9 cellular contexts compared by ENCODE assay signal in genomic region chr1:145993618-145994390, GRCh38. TPM values are rescaled to one million over a fixed set of nuclear protein-coding genes. Genes with fewer than 3 reads are reported as not detected.
A peak's percentile ranks its signal among the peaks of the same experiment; 100 is the strongest.
DNase-seq lines count a peak whose midpoint lies in the region; ATAC-seq, FAIRE-seq and TF ChIP-seq lines count a peak whose summit lies in the region.
"Had no signal": no experiment of that assay in that cellular context is flagged by ENCODE, and none has a peak within 500 bp of the region (broad histone marks: within the 10 kb centered on the region; RNA-seq: fewer than 3 reads in every experiment).

No MANE protein-coding gene starts in this region.

- no peak for TF ChIP-seq CTCF in OCI-LY7 (conservative IDR thresholded peaks at IDR 0.05; ENCODE audit: low read length)

- no peaks in the 10 kb centered on the region for H4K20me1 ChIP-seq in OCI-LY7 (ENCODE audit: insufficient read depth, low read length)

- no peaks in the 10 kb centered on the region for H3K9me2 ChIP-seq in OCI-LY7 (ENCODE audit: insufficient read depth, low read length)

- CTCF ChIA-PET in OCI-LY7 (lab: Charles Lee; ENCODE audit: unreplicated experiment) = no interaction called here

- H3K9me3 Mint-ChIP-seq in CD4-positive, CD25-positive, alpha-beta regulatory T cell = peaks cover 0 to 10% (median 1%) of the 10 kb centered on the region in 7 donors

- H3K27ac Mint-ChIP-seq in CD4-positive, CD25-positive, alpha-beta regulatory T cell = peak overlapping the region; percentile 96 to 100 (median 97)

- peaks cover 32% of the 10 kb centered on the region; the same call in 1 of the 2 replicates for H3K79me2 ChIP-seq in OCI-LY7 (ENCODE audit: insufficient read depth, low read depth, low read length)

- H3K27me3 Mint-ChIP-seq in CD4-positive, CD25-positive, alpha-beta regulatory T cell = no peaks in the 10 kb centered on the region

- peaks cover 9 to 62% (median 46%) of the 10 kb centered on the region in 4 donors for H3K4me1 Mint-ChIP-seq in CD4-positive, CD25-positive, alpha-beta regulatory T cell

- DNase-seq in CD4-positive, CD25-positive, alpha-beta regulatory T cell = no peak
- DNase-seq in OCI-LY7 (ENCODE audit: low spot score) = no peak
- no peak for DNase-seq in effector memory CD4-positive, alpha-beta T cell
- DNase-seq in NCI-H226 = no peak
- no peak for DNase-seq in mucosa of gallbladder (ENCODE audit: low spot score)
- DNase-seq in SKM-1 (lab: John Stamatoyannopoulos, UW; ENCODE audit: unreplicated experiment) = no peak
- DNase-seq in HTR-8/SVneo (ENCODE audit: insufficient read length, low spot score) = no peak
- DNase-seq: NCI-H446 treated with DMSO at 0.1 percent for 48 hours had no signal

- H3K4me3 ChIP-seq in CD4-positive, CD25-positive, alpha-beta regulatory T cell (ENCODE audit: low read depth, low read length) = peak overlapping the region; percentile 97
- H3K4me3 ChIP-seq in OCI-LY7 (ENCODE audit: low read depth, low read length, poor library complexity, severe bottlenecking) = peak overlapping the region; percentile 81
- H3K4me3 ChIP-seq in effector memory CD4-positive, alpha-beta T cell (ENCODE audit: insufficient read depth, low read depth, low read length, poor library complexity, severe bottlenecking) = peak overlapping the region; percentile 95
- H3K4me3 ChIP-seq in neuron (ENCODE audit: low read length) = peak overlapping the region; percentile 99

- no peak for FAIRE-seq in HTR-8/SVneo (lab: Jason Lieb, UNC)

- POLR2A ChIA-PET in OCI-LY7 (lab: Charles Lee) = interaction anchor here (0.8 to 8.3 kb wide), 4 partner anchors 9 to 29 kb away, joined by 3 to 67 read pairs (median 6); partner anchors contain the start of genes ANKRD34A and POLR3GL

- H3K36me3 Mint-ChIP-seq in CD4-positive, CD25-positive, alpha-beta regulatory T cell = peaks cover 49% of the 10 kb centered on the region

- H3K4me1 ChIP-seq in CD4-positive, CD25-positive, alpha-beta regulatory T cell (ENCODE audit: control insufficient read depth, insufficient read depth, low read length, poor library complexity, severe bottlenecking) = peaks cover 57% of the 10 kb centered on the region
- H3K4me1 ChIP-seq in OCI-LY7 (ENCODE audit: insufficient read depth, low read length, poor library complexity, severe bottlenecking) = peaks cover 36% of the 10 kb centered on the region
- H3K4me1 ChIP-seq in effector memory CD4-positive, alpha-beta T cell (ENCODE audit: control insufficient read depth, insufficient read depth, low read length, poor library complexity, severe bottlenecking) = peaks cover 17% of the 10 kb centered on the region
- peaks cover 42% of the 10 kb centered on the region for H3K4me1 ChIP-seq in neuron (ENCODE audit: insufficient read depth, low read length)

- H2AFZ ChIP-seq in OCI-LY7 (ENCODE audit: low read length) = no peak overlapping the region
- H2AFZ ChIP-seq in neuron (ENCODE audit: low read depth, low read length) = no peak overlapping the region

- intact Hi-C loops in OCI-LY7 (cut with micrococcal nuclease; ENCODE audit: unreplicated experiment) = no loop called here

- BruUV-seq in OCI-LY7 (replicated peaks; lab: Mats Ljungman, UMichigan) = no TSS peak

- peak overlapping the region; percentile 93 for H3K27ac ChIP-seq in CD4-positive, CD25-positive, alpha-beta regulatory T cell (ENCODE audit: insufficient read depth, low read length, poor library complexity, severe bottlenecking)
- H3K27ac ChIP-seq in OCI-LY7 (ENCODE audit: low read depth, low read length, poor library complexity, severe bottlenecking) = no peak overlapping the region
- peak overlapping the region; percentile 96 for H3K27ac ChIP-seq in effector memory CD4-positive, alpha-beta T cell (ENCODE audit: insufficient read depth, low read length, poor library complexity, severe bottlenecking)

- ATAC-seq in CD4-positive, CD25-positive, alpha-beta regulatory T cell (ENCODE audit: low read depth in 2 of 2) = no peak

- H3K9me3 ChIP-seq in CD4-positive, CD25-positive, alpha-beta regulatory T cell (ENCODE audit: control insufficient read depth in 2 of 2, low read length in 2 of 2) = no peaks in the 10 kb centered on the region
- H3K9me3 ChIP-seq in OCI-LY7 (ENCODE audit: low read length) = no peaks in the 10 kb centered on the region
- no peaks in the 10 kb centered on the region for H3K9me3 ChIP-seq in effector memory CD4-positive, alpha-beta T cell (ENCODE audit: control insufficient read depth, low read length)
- no peaks in the 10 kb centered on the region for H3K9me3 ChIP-seq in neuron (ENCODE audit: low read length)

- no peaks in the 10 kb centered on the region for H3K27me3 ChIP-seq in CD4-positive, CD25-positive, alpha-beta regulatory T cell (ENCODE audit: control insufficient read depth, insufficient read depth, low read length)
- no peaks in the 10 kb centered on the region for H3K27me3 ChIP-seq in effector memory CD4-positive, alpha-beta T cell (replicated peaks; ENCODE audit: control insufficient read depth, insufficient read depth, low read length, poor library complexity, severe bottlenecking)
- no peaks in the 10 kb centered on the region for H3K27me3 ChIP-seq in neuron (ENCODE audit: insufficient read depth, low read length)

- peaks cover 42% of the 10 kb centered on the region for H3K36me3 ChIP-seq in CD4-positive, CD25-positive, alpha-beta regulatory T cell (ENCODE audit: control insufficient read depth, insufficient read depth, low read length)
- H3K36me3 ChIP-seq in OCI-LY7 (ENCODE audit: insufficient read depth, low read length) (peaks cover 43% of the 10 kb centered on the region), neuron (ENCODE audit: insufficient read depth, low read length) (peaks cover 30% of the 10 kb centered on the region)
- H3K36me3 ChIP-seq in effector memory CD4-positive, alpha-beta T cell (ENCODE audit: control insufficient read depth, insufficient read depth, low read length) = peaks cover 35% of the 10 kb centered on the region

- H3K4me2 ChIP-seq in OCI-LY7 (ENCODE audit: low read length) = peak overlapping the region; percentile 97

- H3K4me3 Mint-ChIP-seq in CD4-positive, CD25-positive, alpha-beta regulatory T cell = peak overlapping the region; percentile 90 to 100 (median 98)

RNA-seq across cellular contexts. Expression of gene TXNIP, which starts 2.6 kb away (rescaled TPM):
- total RNA-seq in CD4-positive, CD25-positive, alpha-beta regulatory T cell = 1,496 TPM
- polyA plus RNA-seq in CD4-positive, CD25-positive, alpha-beta regulatory T cell = 1,000 to 10,000 TPM; 2,637 to 4,955 (median 3,590) TPM
- total RNA-seq in OCI-LY7 (2014; rRNA removed; shearing (Covaris generic)) = 99.9 and 144 TPM in 2 replicates
- total RNA-seq in OCI-LY7 (2022) (50.3 and 76.8 TPM in 2 replicates), mucosa of gallbladder (446 TPM)

RNA-seq across cellular contexts. Expression of gene HJV, which starts 27.7 kb away (rescaled TPM):
- not detected for total RNA-seq in CD4-positive, CD25-positive, alpha-beta regulatory T cell
- not detected for polyA plus RNA-seq in CD4-positive, CD25-positive, alpha-beta regulatory T cell
- not detected in 2 replicates for total RNA-seq in OCI-LY7 (2014; rRNA removed; shearing (Covaris generic))
- total RNA-seq in OCI-LY7 (2022) (not detected in 2 replicates), mucosa of gallbladder (0.40 TPM)

RNA-seq across cellular contexts. Expression of gene POLR3GL, which starts 29.3 kb away (rescaled TPM):
- total RNA-seq in CD4-positive, CD25-positive, alpha-beta regulatory T cell = 30.8 TPM
- polyA plus RNA-seq in CD4-positive, CD25-positive, alpha-beta regulatory T cell = 100 to 1,000 TPM; 103 to 129 (median 109) TPM
- total RNA-seq in OCI-LY7 (2014; rRNA removed; shearing (Covaris generic)) = 19.8 and 29.8 TPM in 2 replicates
- 27.3 and 30.7 TPM in 2 replicates for total RNA-seq in OCI-LY7 (2022)
- total RNA-seq in mucosa of gallbladder = 28.3 TPM

RNA-seq across cellular contexts. Expression of gene ANKRD34A, which starts 29.4 kb away (rescaled TPM):
- 1.6 TPM for total RNA-seq in CD4-positive, CD25-positive, alpha-beta regulatory T cell
- under 1 TPM; 0.07 to 0.45 (median 0.31) TPM for polyA plus RNA-seq in CD4-positive, CD25-positive, alpha-beta regulatory T cell
- 0.62 and 1.9 TPM in 2 replicates for total RNA-seq in OCI-LY7 (2014; rRNA removed; shearing (Covaris generic))
- total RNA-seq in OCI-LY7 (2022) (4.5 and 4.8 TPM in 2 replicates), mucosa of gallbladder (3.4 TPM)

RNA-seq across cellular contexts. Expression of gene LIX1L, which starts 36.0 kb away (rescaled TPM):
- total RNA-seq in CD4-positive, CD25-positive, alpha-beta regulatory T cell = 36.2 TPM
- polyA plus RNA-seq in CD4-positive, CD25-positive, alpha-beta regulatory T cell = 10 to 100 TPM; 21.7 to 26.9 (median 25.9) TPM
- 10.2 and 11.6 TPM in 2 replicates for total RNA-seq in OCI-LY7 (2014; rRNA removed; shearing (Covaris generic))
- total RNA-seq in OCI-LY7 (2022) (26.3 and 31.8 TPM in 2 replicates), mucosa of gallbladder (42.9 TPM)
